ENCODE assay signal across 24 cellular contexts in genomic region chr6:169490830-169491229, GRCh38.
DNase-seq lines count a peak whose midpoint lies in the region; ATAC-seq, FAIRE-seq and TF ChIP-seq lines count a peak whose summit lies in the region.
"Had no signal": no experiment of that assay in that cellular context is flagged by ENCODE, and none has a peak within 500 bp of the region (broad histone marks: within the 10 kb centered on the region; RNA-seq: fewer than 3 reads in every experiment).

No MANE protein-coding gene starts in this region.

- H3K4me1 ChIP-seq in left lung (peaks cover 0 to 8% of the 10 kb centered on the region in 2 donors), uterus (peaks cover 0 to 3% of the 10 kb centered on the region in 2 donors), stomach (peaks cover 0 to 13% (median 4%) of the 10 kb centered on the region in 4 donors)
- H3K4me1 ChIP-seq: thyroid gland had no signal

- H3K4me1 Mint-ChIP-seq in HFFc6 (ENCODE audit: low read depth): peaks cover 27% of the 10 kb centered on the region
- H3K4me1 Mint-ChIP-seq: stimulated activated effector memory CD8-positive, alpha-beta T cell treated with anti-CD3 and anti-CD28 coated beads, Interleukin-12 subunit alpha, Interleukin-12 subunit beta, amount 100 ng/mL, for 72 hours had no signal

- intact Hi-C loops in left lung (cut with DNase I) (no loop called here), uterus (cut with DNase I; ENCODE audit: low total_unique reads) (no loop called here), stomach (cut with DNase I; ENCODE audit: low total_unique reads) (no loop called here)

- H3K4me3 Mint-ChIP-seq in HFFc6: peak overlapping the region; percentile 20; the same call in 1 of the 2 replicates
- H3K4me3 Mint-ChIP-seq: activated CD4-positive, alpha-beta memory T cell treated with anti-CD3 and anti-CD28 coated beads for 36 hours; activated naive CD8-positive, alpha-beta T cell; CD8-positive, alpha-beta T cell; stimulated activated effector memory CD8-positive, alpha-beta T cell treated with anti-CD3 and anti-CD28 coated beads, Interleukin-12 subunit alpha, Interleukin-12 subunit beta, amount 100 ng/mL, for 72 hours had no signal

- peak overlapping the region in 1 of 2 donors; percentile 17 for H3K27ac ChIP-seq in left lung
- H3K27ac ChIP-seq in uterus: peak overlapping the region; percentile 58 to 60
- H3K27ac ChIP-seq in stomach: no peak overlapping the region
- H3K27ac ChIP-seq: lower lobe of right lung, PC-9, thyroid gland had no signal

- TF ChIP-seq EP300 in stomach (IDR thresholded peaks at IDR 0.05): no peak

- ATAC-seq in left lung: peak; percentile 14
- ATAC-seq: CD8-positive, alpha-beta T cell; lower lobe of right lung; stimulated activated effector memory CD8-positive, alpha-beta T cell treated with anti-CD3 and anti-CD28 coated beads, Interleukin-12 subunit alpha, Interleukin-12 subunit beta, amount 100 ng/mL, for 72 hours had no signal

- WGBS in stomach, 5 donors: 61 to 72% (median 65%) methylated on average over 5 of the region's 5 CpGs

- H3K36me3 Mint-ChIP-seq in HFFc6 (ENCODE audit: low read depth): 0 out of 2 replicates have a peak, but pooled peaks cover under 1% of the 10 kb centered on the region
- H3K36me3 Mint-ChIP-seq: activated naive CD8-positive, alpha-beta T cell; stimulated activated effector memory CD8-positive, alpha-beta T cell treated with anti-CD3 and anti-CD28 coated beads, Interleukin-12 subunit alpha, Interleukin-12 subunit beta, amount 100 ng/mL, for 72 hours had no signal

- DNase-seq in HFFc6 (peak; percentile 6), dermis blood vessel endothelial cell (peak; percentile 16), left lung (no peak), uterus (no peak), HTR-8/SVneo (ENCODE audit: insufficient read length, low spot score) (no peak), NCI-H345 treated with DMSO at 0.1 percent for 48 hours (lab: John Stamatoyannopoulos, UW; ENCODE audit: unreplicated experiment) (no peak), stomach (no peak)
- DNase-seq: activated CD4-positive, alpha-beta memory T cell treated with anti-CD3 and anti-CD28 coated beads for 36 hours; CD8-positive, alpha-beta T cell; DMS 273 treated with DMSO at 0.1 percent for 48 hours; KBM-7; lower lobe of right lung; MG63; NCI-H1417 treated with DMSO at 0.1 percent for 48 hours; NCI-H2107; PC-9; SHP77 treated with DMSO at 0.1 percent for 48 hours; stimulated activated CD4-positive, alpha-beta T cell treated with anti-CD3 and anti-CD28 coated beads, Interleukin-2, amount 100 ng/mL, for 24 hours; thyroid gland had no signal

- H3K4me3 ChIP-seq in left lung: no peak overlapping the region
- H3K4me3 ChIP-seq in uterus: no peak overlapping the region
- no peak overlapping the region for H3K4me3 ChIP-seq in stomach
- H3K4me3 ChIP-seq: lower lobe of right lung, MG63, PC-9, skin epidermis, thyroid gland had no signal

- no peaks in the 10 kb centered on the region; the same call in 1 of the 2 replicates for H3K9me3 Mint-ChIP-seq in HFFc6
- H3K9me3 Mint-ChIP-seq: activated CD4-positive, alpha-beta memory T cell treated with anti-CD3 and anti-CD28 coated beads for 36 hours; CD8-positive, alpha-beta T cell; stimulated activated effector memory CD8-positive, alpha-beta T cell treated with anti-CD3 and anti-CD28 coated beads, Interleukin-12 subunit alpha, Interleukin-12 subunit beta, amount 100 ng/mL, for 72 hours had no signal

- no peaks in the 10 kb centered on the region for H3K27me3 ChIP-seq in left lung
- H3K27me3 ChIP-seq in uterus: no peaks in the 10 kb centered on the region
- H3K27me3 ChIP-seq in stomach: no peaks in the 10 kb centered on the region
- H3K27me3 ChIP-seq: MG63, thyroid gland had no signal

- H3K36me3 ChIP-seq in left lung (no peaks in the 10 kb centered on the region), uterus (no peaks in the 10 kb centered on the region), stomach (no peaks in the 10 kb centered on the region)
- H3K36me3 ChIP-seq: lower lobe of right lung, MG63, thyroid gland had no signal

- H3K27ac Mint-ChIP-seq in HFFc6: peak overlapping the region; percentile 49
- H3K27ac Mint-ChIP-seq: activated CD4-positive, alpha-beta memory T cell treated with anti-CD3 and anti-CD28 coated beads for 36 hours; activated naive CD8-positive, alpha-beta T cell; CD8-positive, alpha-beta T cell; progenitor cell of endocrine pancreas; stimulated activated effector memory CD8-positive, alpha-beta T cell treated with anti-CD3 and anti-CD28 coated beads, Interleukin-12 subunit alpha, Interleukin-12 subunit beta, amount 100 ng/mL, for 72 hours had no signal

- no peaks in the 10 kb centered on the region for H3K27me3 Mint-ChIP-seq in HFFc6 (ENCODE audit: insufficient read depth)
- H3K27me3 Mint-ChIP-seq: activated CD4-positive, alpha-beta memory T cell treated with anti-CD3 and anti-CD28 coated beads for 36 hours; activated naive CD8-positive, alpha-beta T cell; progenitor cell of endocrine pancreas had no signal

- TF ChIP-seq CTCF in HFFc6 (IDR thresholded peaks at IDR 0.05) (no peak), left lung (IDR thresholded peaks at IDR 0.05) (no peak), uterus (IDR thresholded peaks at IDR 0.05) (no peak), stomach (IDR thresholded peaks at IDR 0.05) (no peak)

- no peak for TF ChIP-seq POLR2A in uterus (IDR thresholded peaks at IDR 0.05)
- no peak for TF ChIP-seq POLR2A in stomach (IDR thresholded peaks at IDR 0.05)

- no peaks in the 10 kb centered on the region for H3K9me3 ChIP-seq in left lung
- H3K9me3 ChIP-seq in uterus: no peaks in the 10 kb centered on the region
- peaks cover 0 to under 1% (median under 1%) of the 10 kb centered on the region in 4 donors for H3K9me3 ChIP-seq in stomach
- H3K9me3 ChIP-seq: lower lobe of right lung, thyroid gland had no signal

- no peak for FAIRE-seq in HTR-8/SVneo (lab: Jason Lieb, UNC)
- FAIRE-seq: keratinocyte had no signal

Comparison
In these comparisons a context has a peak if more than half of its experiments do, and no peak if none do; other contexts are left out.
1. DNase-seq: peak in HFFc6 (single experiment) and dermis blood vessel endothelial cell (single experiment); none in left lung (0 of 2), uterus (0 of 2), HTR-8/SVneo (single experiment), NCI-H345 treated with DMSO at 0.1 percent for 48 hours (single experiment) and stomach (single experiment).
2. H3K27ac ChIP-seq: peak in uterus (2 of 2); none in stomach (0 of 5).